In genomic region chr1:147169840-147170674, GRCh38 we compare ENCODE assay signal across 11 cellular contexts. TPM values are rescaled to one million over a fixed set of nuclear protein-coding genes. Genes with fewer than 3 reads are reported as not detected.
DNase-seq lines count a peak whose midpoint lies in the region; ATAC-seq and TF ChIP-seq lines count a peak whose summit lies in the region.
"Had no signal": no experiment of that assay in that cellular context is flagged by ENCODE, and none has a peak within 500 bp of the region (broad histone marks: within the 10 kb centered on the region; RNA-seq: fewer than 3 reads in every experiment).

No MANE protein-coding gene starts in this region.

- peaks cover 11% of the 10 kb centered on the region for H3K9me3 Mint-ChIP-seq in activated naive CD8-positive, alpha-beta T cell treated with anti-CD3 and anti-CD28 coated beads for 36 hours
- H3K9me3 Mint-ChIP-seq: stimulated activated memory B cell treated with anti-CD40 and anti-IgM and Interleukin-4, amounts not matched to agents 10 μg/mL and 1 μg/mL and 100 μg/mL, for 72 hours had no signal

- ATAC-seq in left cardiac atrium (no peak), HG02884 (IDR thresholded peaks at IDR 0.05; ENCODE audit: unreplicated experiment) (no peak)
- ATAC-seq: stimulated activated memory B cell treated with anti-CD40 and anti-IgM and Interleukin-4, amounts not matched to agents 10 μg/mL and 1 μg/mL and 100 μg/mL, for 72 hours had no signal

- no peaks in the 10 kb centered on the region for H3K9me3 ChIP-seq in cardiac muscle cell (ENCODE audit: low read depth)
- no peaks in the 10 kb centered on the region for H3K9me3 ChIP-seq in iPS-20b (ENCODE audit: insufficient read depth, low read depth, low read length)
- no peaks in the 10 kb centered on the region for H3K9me3 ChIP-seq in transverse colon
- H3K9me3 ChIP-seq: SJCRH30 had no signal

- H3K27me3 ChIP-seq in cardiac muscle cell (no peaks in the 10 kb centered on the region), iPS-20b (ENCODE audit: insufficient read depth, low read length) (no peaks in the 10 kb centered on the region), transverse colon (no peaks in the 10 kb centered on the region)
- H3K27me3 ChIP-seq: SJCRH30 had no signal

- intact Hi-C loops in left cardiac atrium (cut with DNase I) (loop anchor here in 1 of 2 donors (5.0 kb wide), 1 partner anchor 72 kb away; the partner anchor contains the start of gene CHD1L), transverse colon (cut with DNase I; ENCODE audit: low total_unique reads) (no loop called here)

- DNase-seq in cardiac muscle cell (ENCODE audit: low read depth in 1 of 2, low spot score in 1 of 2) (no peak), left cardiac atrium (no peak), transverse colon (no peak), superior temporal gyrus (ENCODE audit: extremely low spot score) (no peak), pons (ENCODE audit: low spot score) (no peak)
- DNase-seq in activated naive CD8-positive, alpha-beta T cell treated with anti-CD3 and anti-CD28 coated beads for 36 hours, result no peak
- DNase-seq: central memory CD4-positive, alpha-beta T cell; SJCRH30 had no signal

- peaks cover 36% of the 10 kb centered on the region for H3K4me1 Mint-ChIP-seq in activated naive CD8-positive, alpha-beta T cell treated with anti-CD3 and anti-CD28 coated beads for 36 hours

- H3K9ac ChIP-seq in iPS-20b (ENCODE audit: low read depth, low read length), result peak overlapping the region; percentile 31; the same call in 1 of the 2 replicates

- H3K36me3 Mint-ChIP-seq in activated naive CD8-positive, alpha-beta T cell treated with anti-CD3 and anti-CD28 coated beads for 36 hours, result peaks cover 35% of the 10 kb centered on the region

- peak overlapping the region; percentile 99 for H3K4me3 Mint-ChIP-seq in activated naive CD8-positive, alpha-beta T cell treated with anti-CD3 and anti-CD28 coated beads for 36 hours

- H3K4me3 ChIP-seq in cardiac muscle cell (no peak overlapping the region), iPS-20b (ENCODE audit: low read length) (peak overlapping the region; percentile 91), transverse colon (peak overlapping the region in 1 of 4 donors; percentile 85)

- 80 to 86% methylated on average over 6 of the region's 6 CpGs for WGBS in transverse colon (ENCODE audit: low coverage in 1 of 2), 2 donors

- no peaks in the 10 kb centered on the region for H3K27me3 Mint-ChIP-seq in activated naive CD8-positive, alpha-beta T cell treated with anti-CD3 and anti-CD28 coated beads for 36 hours
- H3K27me3 Mint-ChIP-seq: stimulated activated memory B cell treated with anti-CD40 and anti-IgM and Interleukin-4, amounts not matched to agents 10 μg/mL and 1 μg/mL and 100 μg/mL, for 72 hours had no signal

- TF ChIP-seq EP300 in transverse colon (IDR thresholded peaks at IDR 0.05; ENCODE audit: low read depth), result no peak

- H3K36me3 ChIP-seq in cardiac muscle cell (no peaks in the 10 kb centered on the region), iPS-20b (ENCODE audit: insufficient read depth, low read depth, low read length) (peaks cover 27% of the 10 kb centered on the region), transverse colon (peaks cover 0 to 11% (median 5%) of the 10 kb centered on the region in 4 donors)
- H3K36me3 ChIP-seq: SJCRH30 had no signal

- in situ Hi-C loops in transverse colon (cut with MboI; ENCODE audit: low pct_ligation_motif_present in 1 of 4, low pct_unique_long_range_greater_than_20kb in 1 of 4, low sequenced_read_pairs in 3 of 4), result loop anchor here (5.0 to 10.0 kb wide), 3 partner anchors 55 to 77 kb away; partner anchors contain the start of genes CHD1L (in 2 of the 4) and FMO5 (in 1 of the 4)

- TF ChIP-seq CTCF in cardiac muscle cell (IDR thresholded peaks at IDR 0.05; ENCODE audit: low read depth, low read length) (no peak), transverse colon (IDR thresholded peaks at IDR 0.05) (no peak)

- H3K4me1 ChIP-seq in cardiac muscle cell (ENCODE audit: low read depth) (peaks cover 32% of the 10 kb centered on the region), iPS-20b (ENCODE audit: insufficient read depth, low read length) (peaks cover 24% of the 10 kb centered on the region), transverse colon (peaks cover 3 to 60% (median 43%) of the 10 kb centered on the region in 4 donors)

- no peak for TF ChIP-seq POLR2A in transverse colon (IDR thresholded peaks at IDR 0.05)

- peak overlapping the region; percentile 4 for H3K27ac ChIP-seq in cardiac muscle cell
- no peak overlapping the region for H3K27ac ChIP-seq in iPS-20b (ENCODE audit: low read length)
- H3K27ac ChIP-seq in transverse colon, result peak overlapping the region in 3 of 4 donors; percentile 96 to 98 (median 97)
- H3K27ac ChIP-seq: SJCRH30 had no signal

- no peak overlapping the region for H3K27ac Mint-ChIP-seq in activated naive CD8-positive, alpha-beta T cell treated with anti-CD3 and anti-CD28 coated beads for 36 hours

RNA-seq across cellular contexts. Expression of gene PRKAB2, which starts 2.2 kb away (rescaled TPM):
- total RNA-seq in cardiac muscle cell (28.2 and 29.3 TPM in 2 replicates), left cardiac atrium (10 to 100 TPM; 12.2 to 22.8 TPM), transverse colon (10 to 100 TPM; 20.9 to 45.6 (median 27.3) TPM)
- 24.7 and 26.5 TPM in 2 replicates for polyA plus RNA-seq in cardiac muscle cell
- 1 to 10 TPM; 5.9 to 6.0 TPM for total RNA-seq in activated naive CD8-positive, alpha-beta T cell treated with anti-CD3 and anti-CD28 coated beads for 36 hours

RNA-seq across cellular contexts. Expression of gene FMO5, which starts 55.1 kb away (rescaled TPM):
- total RNA-seq in cardiac muscle cell (0.74 and 1.8 TPM in 2 replicates), left cardiac atrium (1 to 10 TPM; 1.4 to 1.6 TPM), transverse colon (100 to 1,000 TPM in 1 of 4 donors, 10 to 100 TPM in 3; 57.6 to 145 (median 62.6) TPM)
- polyA plus RNA-seq in cardiac muscle cell, result 0.75 and 1.3 TPM in 2 replicates
- under 1 TPM; 0.22 to 0.31 TPM for total RNA-seq in activated naive CD8-positive, alpha-beta T cell treated with anti-CD3 and anti-CD28 coated beads for 36 hours
- total RNA-seq: SJCRH30 had no signal

Comparison
In these comparisons a context has a peak if more than half of its experiments do, and no peak if none do; other contexts are left out.
1. RNA of gene FMO5, which starts 55.1 kb away (total RNA-seq): 57.6 to 145 TPM in transverse colon; 0.74 to 1.8 TPM in cardiac muscle cell, 1.4 to 1.6 TPM in left cardiac atrium and 0.22 to 0.31 TPM in activated naive CD8-positive, alpha-beta T cell treated with anti-CD3 and anti-CD28 coated beads for 36 hours; every median in the first group is over 10 times any median in the second.